11 cellular contexts compared by ENCODE assay signal in genomic region chr4:25875281-25875745, GRCh38. TPM values are rescaled to one million over a fixed set of nuclear protein-coding genes. Genes with fewer than 3 reads are reported as not detected.
A peak's percentile ranks its signal among the peaks of the same experiment; 100 is the strongest.
DNase-seq lines count a peak whose midpoint lies in the region; ATAC-seq and TF ChIP-seq lines count a peak whose summit lies in the region.
"Had no signal": no experiment of that assay in that cellular context is flagged by ENCODE, and none has a peak within 500 bp of the region (broad histone marks: within the 10 kb centered on the region; RNA-seq: fewer than 3 reads in every experiment).

No MANE protein-coding gene starts in this region.

- TF ChIP-seq CTCF in GM12865 (IDR thresholded peaks at IDR 0.05; ENCODE audit: insufficient read depth, low read depth, low read length, missing control alignments) (no peak), OCI-LY3 (IDR thresholded peaks at IDR 0.05; ENCODE audit: low read depth, low read length) (no peak), esophagus squamous epithelium (IDR thresholded peaks at IDR 0.05) (no peak), upper lobe of left lung (IDR thresholded peaks at IDR 0.05) (no peak)

- intact Hi-C loops in esophagus squamous epithelium (cut with DNase I), result no loop called here

- no peak for TF ChIP-seq EP300 in upper lobe of left lung (IDR thresholded peaks at IDR 0.05)

- H4K20me1 ChIP-seq in OCI-LY3 (ENCODE audit: insufficient read depth, low read length), result no peaks in the 10 kb centered on the region

- TF ChIP-seq POLR2A in esophagus squamous epithelium (IDR thresholded peaks at IDR 0.05) (no peak), upper lobe of left lung (IDR thresholded peaks at IDR 0.05) (no peak)

- H3K4me1 ChIP-seq in OCI-LY3 (ENCODE audit: low read length) (peaks cover 99% of the 10 kb centered on the region), esophagus squamous epithelium (no peaks in the 10 kb centered on the region), upper lobe of left lung (peaks cover 0 to 12% (median 0%) of the 10 kb centered on the region in 4 donors)

- peak overlapping the region; percentile 68 for H3K9ac ChIP-seq in OCI-LY3 (ENCODE audit: low read length)

- 78 to 86% methylated on average over 7 of the region's 7 CpGs for WGBS in esophagus squamous epithelium, 2 donors
- 87 to 91% methylated on average over 7 of the region's 7 CpGs for WGBS in upper lobe of left lung, 2 donors

- H3K4me3 ChIP-seq in GM12865 (ENCODE audit: low read depth, low read length) (no peak overlapping the region), OCI-LY3 (ENCODE audit: low read length) (peak overlapping the region; percentile 48; the same call in 1 of the 2 replicates), esophagus squamous epithelium (no peak overlapping the region), upper lobe of left lung (no peak overlapping the region)

- DNase-seq in GM12865 (ENCODE audit: low read depth), result peak; percentile 51
- DNase-seq in esophagus squamous epithelium (lab: John Stamatoyannopoulos, UW), result no peak
- no peak for DNase-seq in NCI-H69 (lab: John Stamatoyannopoulos, UW)
- DNase-seq in upper lobe of left lung, result no peak
- DNase-seq: GF-D8, H7, KG1 had no signal

- H3K9me3 ChIP-seq in OCI-LY3 (ENCODE audit: insufficient read depth, low read length) (no peaks in the 10 kb centered on the region), esophagus squamous epithelium (no peaks in the 10 kb centered on the region), upper lobe of left lung (no peaks in the 10 kb centered on the region)

- no peaks in the 10 kb centered on the region for H3K36me3 ChIP-seq in OCI-LY3 (replicated peaks; ENCODE audit: low read depth, low read length)
- no peaks in the 10 kb centered on the region for H3K36me3 ChIP-seq in esophagus squamous epithelium
- H3K36me3 ChIP-seq in upper lobe of left lung, result no peaks in the 10 kb centered on the region

- H3K4me2 ChIP-seq in OCI-LY3 (ENCODE audit: low read length), result peak overlapping the region; percentile 75

- no peak overlapping the region for H2AFZ ChIP-seq in OCI-LY3 (ENCODE audit: low read depth, low read length)

- H3K27ac ChIP-seq in OCI-LY3 (ENCODE audit: low read length) (peak overlapping the region; percentile 97), esophagus squamous epithelium (no peak overlapping the region), upper lobe of left lung (no peak overlapping the region)

- H3K27me3 ChIP-seq in OCI-LY3 (ENCODE audit: low read depth, low read length), result no peaks in the 10 kb centered on the region
- peaks cover 0 to 26% (median 0%) of the 10 kb centered on the region in 4 donors for H3K27me3 ChIP-seq in esophagus squamous epithelium
- H3K27me3 ChIP-seq in upper lobe of left lung, result no peaks in the 10 kb centered on the region

- ATAC-seq in GM21360 (IDR thresholded peaks at IDR 0.05; ENCODE audit: unreplicated experiment), result peak; percentile 33
- peak; percentile 32 for ATAC-seq in HG03025 (IDR thresholded peaks at IDR 0.05; ENCODE audit: low FRiP score, unreplicated experiment)
- ATAC-seq in HG02571 (IDR thresholded peaks at IDR 0.05; ENCODE audit: unreplicated experiment), result no peak
- ATAC-seq in upper lobe of left lung (ENCODE audit: low FRiP score in 2 of 2), result no peak

- H3K79me2 ChIP-seq in OCI-LY3 (ENCODE audit: low read length), result no peaks in the 10 kb centered on the region

RNA-seq across cellular contexts. Expression of gene SEL1L3, which starts 12.5 kb away (rescaled TPM):
- 10 to 100 TPM in 1 of 4 donors, 1 to 10 TPM in 3; 6.9 to 13.5 (median 7.5) TPM for total RNA-seq in esophagus squamous epithelium
- total RNA-seq in upper lobe of left lung, result 100 to 1,000 TPM in 1 of 6 donors, 10 to 100 TPM in 5; 41.7 to 197 (median 64.7) TPM

RNA-seq across cellular contexts. Expression of gene SMIM20, which starts 38.7 kb away (rescaled TPM):
- 10 to 100 TPM in 3 of 4 donors, 1 to 10 TPM in 1; 3.6 to 19.8 (median 15.5) TPM for total RNA-seq in esophagus squamous epithelium
- 10 to 100 TPM in 4 of 6 donors, 1 to 10 TPM in 2; 7.5 to 33.4 (median 20.8) TPM for total RNA-seq in upper lobe of left lung

Comparison
In these comparisons a context has a peak if more than half of its experiments do, and no peak if none do; other contexts are left out.
1. ATAC-seq: peak in GM21360 (single experiment) and HG03025 (single experiment); none in HG02571 (single experiment) and upper lobe of left lung (0 of 2).